ENCODE assay signal across 9 cellular contexts in the genomic region with DNA sequence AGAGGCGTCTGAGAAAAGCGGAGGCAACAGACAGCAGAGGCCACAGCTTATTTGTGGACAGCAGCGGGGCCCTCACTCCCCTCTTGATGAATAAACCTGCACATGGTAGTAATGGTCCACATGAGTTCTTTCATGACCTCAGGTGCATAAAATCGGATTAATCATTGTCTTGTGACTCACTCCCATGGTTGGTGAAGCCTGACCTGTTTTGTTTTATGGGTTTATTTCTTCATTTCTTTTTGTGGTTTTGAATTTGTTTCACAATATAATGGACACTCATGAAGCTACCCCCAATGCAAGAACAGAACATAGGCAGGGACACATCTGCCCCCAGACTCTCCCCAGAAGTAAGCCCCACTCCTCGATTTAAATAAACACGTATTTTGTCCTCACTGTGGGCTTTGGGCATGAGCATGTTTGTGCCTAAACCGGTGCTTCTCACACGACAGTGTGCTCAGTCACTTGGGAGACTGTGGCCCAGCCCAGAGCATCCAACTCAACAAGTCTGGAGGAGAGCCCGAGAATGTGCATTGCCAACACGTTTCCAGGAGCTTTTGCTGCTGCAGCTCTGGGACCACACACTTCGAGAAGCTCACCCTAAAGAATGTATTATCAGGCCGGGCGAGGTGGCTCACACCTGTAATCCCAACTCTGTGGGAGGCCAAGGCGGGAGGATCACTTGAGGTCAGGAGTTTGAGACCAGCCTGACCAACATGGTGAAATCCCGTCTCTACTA.
DNase-seq lines count a peak whose midpoint lies in the region; ATAC-seq and TF ChIP-seq lines count a peak whose summit lies in the region.
"Had no signal": no experiment of that assay in that cellular context is flagged by ENCODE, and none has a peak within 500 bp of the region (broad histone marks: within the 10 kb centered on the region; RNA-seq: fewer than 3 reads in every experiment).

No MANE protein-coding gene starts in this region.

- no peaks in the 10 kb centered on the region for H3K36me3 Mint-ChIP-seq in endodermal cell (ENCODE audit: low read depth)
- H3K36me3 Mint-ChIP-seq in nephron progenitor cell (ENCODE audit: low read depth), result no peaks in the 10 kb centered on the region

- no peak for TF ChIP-seq CTCF in endodermal cell (conservative IDR thresholded peaks at IDR 0.05)
- no peak for TF ChIP-seq CTCF in retinal pigment epithelial cell (conservative IDR thresholded peaks at IDR 0.05; ENCODE audit: low read depth, low read length)
- no peak for TF ChIP-seq CTCF in nephron progenitor cell (IDR thresholded peaks at IDR 0.05)

- no peak overlapping the region for H3K27ac ChIP-seq in endodermal cell (ENCODE audit: low read depth, low read length)

- ATAC-seq in GM18511 (IDR thresholded peaks at IDR 0.05; ENCODE audit: unreplicated experiment), result peak; percentile 74

- H3K4me3 ChIP-seq in endodermal cell (ENCODE audit: low read length) (no peak overlapping the region), retinal pigment epithelial cell (ENCODE audit: low read length) (no peak overlapping the region)

- no peaks in the 10 kb centered on the region for H3K4me1 ChIP-seq in endodermal cell (ENCODE audit: control insufficient read depth, insufficient read depth, low read length)

- H3K27me3 Mint-ChIP-seq in endodermal cell (ENCODE audit: insufficient read depth) (no peaks in the 10 kb centered on the region), nephron progenitor cell (ENCODE audit: low read depth, poor library complexity) (peaks cover 31% of the 10 kb centered on the region)

- H3K36me3 ChIP-seq in endodermal cell (ENCODE audit: control insufficient read depth, insufficient read depth, low read length), result no peaks in the 10 kb centered on the region

- H3K9me3 Mint-ChIP-seq in endodermal cell, result peaks cover 4% of the 10 kb centered on the region
- peaks cover 4% of the 10 kb centered on the region for H3K9me3 Mint-ChIP-seq in nephron progenitor cell

- 87 to 96% methylated on average over 12 to 15 of the region's 15 CpGs for WGBS in endodermal cell (ENCODE audit: insufficient coverage in 1 of 2, insufficient read length in 1 of 2), 2 experiments

- no peak overlapping the region for H3K27ac Mint-ChIP-seq in endodermal cell
- no peak overlapping the region for H3K27ac Mint-ChIP-seq in nephron progenitor cell

- DNase-seq in M059J (ENCODE audit: low read depth) (peak; percentile 98), endodermal cell (peak; percentile 67), retinal pigment epithelial cell (ENCODE audit: low read depth) (peak; percentile 92), anterior cingulate cortex (lab: John Stamatoyannopoulos, UW) (no peak), nephron progenitor cell (no peak)
- no peak for DNase-seq in activated naive CD4-positive, alpha-beta T cell treated with Interleukin-2 at 50 U/mL for 16 hours
- DNase-seq in stimulated activated CD8-positive, alpha-beta memory T cell treated with anti-CD3 and anti-CD28 coated beads, Interleukin-4, amount 100 ng/mL, for 48 hours, result no peak
- DNase-seq: NCI-H2171 had no signal

- H3K27me3 ChIP-seq in endodermal cell (ENCODE audit: control insufficient read depth, insufficient read depth, low read length, poor library complexity, severe bottlenecking), result no peaks in the 10 kb centered on the region

- H3K9me3 ChIP-seq in endodermal cell (ENCODE audit: control insufficient read depth, low read length), result no peaks in the 10 kb centered on the region

- H3K4me1 Mint-ChIP-seq in endodermal cell (peaks cover 19% of the 10 kb centered on the region), nephron progenitor cell (peaks cover 74% of the 10 kb centered on the region)

- H3K4me3 Mint-ChIP-seq in endodermal cell (no peak overlapping the region), nephron progenitor cell (no peak overlapping the region)

- no peak overlapping the region for H3K9ac ChIP-seq in endodermal cell (ENCODE audit: extremely low read depth, low read length, poor library complexity, severe bottlenecking)

Comparison
In these comparisons a context has a peak if more than half of its experiments do, and no peak if none do; other contexts are left out.
1. DNase-seq: peak in M059J (single experiment), endodermal cell (single experiment) and retinal pigment epithelial cell (single experiment); none in anterior cingulate cortex (0 of 58), nephron progenitor cell (single experiment), activated naive CD4-positive, alpha-beta T cell treated with Interleukin-2 at 50 U/mL for 16 hours (single experiment) and stimulated activated CD8-positive, alpha-beta memory T cell treated with anti-CD3 and anti-CD28 coated beads, Interleukin-4, amount 100 ng/mL, for 48 hours (single experiment).